In genomic region chr11:105610796-105611361, GRCh38 we compare ENCODE assay signal across 10 cellular contexts. TPM values are rescaled to one million over a fixed set of nuclear protein-coding genes. Genes with fewer than 3 reads are reported as not detected.
DNase-seq lines count a peak whose midpoint lies in the region; TF ChIP-seq lines count a peak whose summit lies in the region.
"Had no signal": no experiment of that assay in that cellular context is flagged by ENCODE, and none has a peak within 500 bp of the region (broad histone marks: within the 10 kb centered on the region; RNA-seq: fewer than 3 reads in every experiment).

No MANE protein-coding gene starts in this region.

- H3K4me3 ChIP-seq in H7 (ENCODE audit: insufficient read depth, low read depth, low read length) (peak overlapping the region; percentile 65), WERI-Rb-1 (ENCODE audit: low read depth, low read length) (peak overlapping the region; percentile 68), rectal smooth muscle tissue (ENCODE audit: low read length) (peak overlapping the region; percentile 54)
- H3K4me3 ChIP-seq: body of pancreas had no signal

- peaks cover 22% of the 10 kb centered on the region for H3K27me3 ChIP-seq in H7 (ENCODE audit: control insufficient read depth, insufficient read depth, low read length)
- peaks cover 5% of the 10 kb centered on the region for H3K27me3 ChIP-seq in WERI-Rb-1 (ENCODE audit: insufficient read depth, low read depth, severe bottlenecking)
- no peaks in the 10 kb centered on the region for H3K27me3 ChIP-seq in rectal smooth muscle tissue (ENCODE audit: control insufficient read depth, insufficient read depth, low read length)

- H3K9me3 ChIP-seq in WERI-Rb-1 (ENCODE audit: severe bottlenecking) = no peaks in the 10 kb centered on the region
- H3K9me3 ChIP-seq: body of pancreas had no signal

- H3K9ac ChIP-seq in rectal smooth muscle tissue (ENCODE audit: low read length) = no peak overlapping the region

- DNase-seq in H7 = no peak
- DNase-seq in WERI-Rb-1 = peak; percentile 10
- DNase-seq in globus pallidus (ENCODE audit: low spot score) = peak; percentile 52
- no peak for DNase-seq in NCI-H226
- no peak for DNase-seq in COLO668 (lab: John Stamatoyannopoulos, UW; ENCODE audit: unreplicated experiment)
- no peak for DNase-seq in activated effector memory CD4-positive, alpha-beta T cell treated with Interleukin-2 at 50 U/mL for 16 hours
- no peak for DNase-seq in mucosa of gallbladder (ENCODE audit: low spot score)

- no peak for TF ChIP-seq CTCF in WERI-Rb-1 (IDR thresholded peaks at IDR 0.05; ENCODE audit: low read depth, low read length)

- no peaks in the 10 kb centered on the region for H3K36me3 ChIP-seq in H7 (replicated peaks; ENCODE audit: control insufficient read depth, insufficient read depth, low read length)
- H3K36me3 ChIP-seq in WERI-Rb-1 = no peaks in the 10 kb centered on the region
- H3K36me3 ChIP-seq in rectal smooth muscle tissue (ENCODE audit: control insufficient read depth, insufficient read depth, low read length) = no peaks in the 10 kb centered on the region

- H3K4me1 ChIP-seq in rectal smooth muscle tissue (ENCODE audit: control insufficient read depth, insufficient read depth, low read length) = peaks cover 4% of the 10 kb centered on the region

- H3K27ac ChIP-seq in WERI-Rb-1 = no peak overlapping the region
- H3K27ac ChIP-seq in rectal smooth muscle tissue (ENCODE audit: low read depth, low read length) = no peak overlapping the region
- H3K27ac ChIP-seq: body of pancreas had no signal

RNA-seq across cellular contexts. Expression of gene GRIA4, which starts 1.0 kb away (rescaled TPM):
- total RNA-seq in H7 (2014; rRNA removed; shearing (Covaris generic)) = 1.2 and 1.3 TPM in 2 replicates
- total RNA-seq in mucosa of gallbladder = 0.49 TPM
- total RNA-seq: T-helper 1 cell treated with Interleukin-12 subunit alpha and Interleukin-12 subunit beta and Interleukin-4 antibody, amounts not matched to agents 30 ng/mL and 1 ng/mL, for 36 hours had no signal

Comparison
In these comparisons a context has a peak if more than half of its experiments do, and no peak if none do; other contexts are left out.
1. DNase-seq: peak in WERI-Rb-1 (single experiment) and globus pallidus (single experiment); none in H7 (single experiment), NCI-H226 (single experiment), COLO668 (single experiment), activated effector memory CD4-positive, alpha-beta T cell treated with Interleukin-2 at 50 U/mL for 16 hours (single experiment) and mucosa of gallbladder (single experiment).
2. Peak in every context shown above with its lines, with median percentiles within 50 percentile points of each other: H3K4me3 ChIP-seq.